Comparison of ENCODE assay signal across 9 cellular contexts in the genomic region with DNA sequence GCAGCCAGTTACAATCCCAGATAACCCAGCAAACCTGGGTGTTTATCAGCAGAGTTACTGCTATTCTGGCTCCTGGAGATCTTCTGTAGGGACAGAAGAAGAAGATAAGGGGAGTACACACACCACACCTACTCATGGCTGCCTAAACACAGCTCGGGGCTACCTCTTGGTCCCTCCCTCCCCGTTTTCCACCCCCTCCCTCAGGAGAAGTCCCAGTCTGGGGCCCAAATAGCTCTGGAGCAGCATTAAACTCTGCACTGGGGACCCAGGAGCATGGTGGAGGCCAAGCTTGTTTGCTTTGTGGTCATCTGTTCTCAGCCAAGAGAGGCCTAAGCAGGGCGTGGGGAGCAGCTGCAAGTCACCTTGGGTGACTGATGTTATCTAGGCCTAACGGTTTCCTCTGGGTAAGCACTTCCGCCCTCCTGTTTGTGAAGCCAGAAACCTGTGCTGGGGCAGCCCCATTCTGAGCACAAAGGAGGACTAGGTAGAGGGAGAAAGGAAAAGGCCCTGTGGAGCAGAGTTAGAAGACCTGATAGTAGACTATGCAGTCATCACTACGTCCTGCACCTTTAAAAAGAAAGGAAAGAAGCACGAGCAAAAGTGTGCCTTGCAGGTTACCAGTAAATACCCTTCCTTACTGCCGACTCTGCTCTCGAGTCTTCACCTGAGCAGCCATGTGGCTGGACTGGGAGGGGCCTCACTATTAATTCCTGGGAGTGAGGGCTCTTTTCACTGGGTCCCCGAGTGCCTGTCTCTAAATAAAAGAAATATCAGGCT. TPM values are rescaled to one million over a fixed set of nuclear protein-coding genes. Genes with fewer than 3 reads are reported as not detected.
DNase-seq lines count a peak whose midpoint lies in the region; ATAC-seq and TF ChIP-seq lines count a peak whose summit lies in the region.
"Had no signal": no experiment of that assay in that cellular context is flagged by ENCODE, and none has a peak within 500 bp of the region (broad histone marks: within the 10 kb centered on the region; RNA-seq: fewer than 3 reads in every experiment).

No MANE protein-coding gene starts in this region.

- H3K27me3 Mint-ChIP-seq in naive B cell (no peaks in the 10 kb centered on the region), endothelial cell (ENCODE audit: unreplicated experiment) (peaks cover 7% of the 10 kb centered on the region)

- H3K36me3 ChIP-seq in Peyer's patch, result no peaks in the 10 kb centered on the region

- no peaks in the 10 kb centered on the region for H3K9me3 ChIP-seq in Peyer's patch

- no peaks in the 10 kb centered on the region for H3K27me3 ChIP-seq in Peyer's patch

- peaks cover 0 to 23% (median 14%) of the 10 kb centered on the region in 4 donors for H3K4me1 ChIP-seq in Peyer's patch

- TF ChIP-seq CTCF in Peyer's patch (IDR thresholded peaks at IDR 0.05), result no peak
- TF ChIP-seq CTCF in endothelial cell (IDR thresholded peaks at IDR 0.05; ENCODE audit: unreplicated experiment), result no peak

- H3K36me3 Mint-ChIP-seq in naive B cell (peaks cover 9 to 15% of the 10 kb centered on the region in 2 donors), endothelial cell (ENCODE audit: low read depth, unreplicated experiment) (peaks cover 11% of the 10 kb centered on the region)

- peak overlapping the region; percentile 94 to 99 (median 98) for H3K27ac ChIP-seq in Peyer's patch
- H3K27ac ChIP-seq: 22Rv1 had no signal

- TF ChIP-seq POLR2A in Peyer's patch (IDR thresholded peaks at IDR 0.05), result no peak

- H3K4me3 Mint-ChIP-seq in naive B cell (peak overlapping the region; percentile 89 to 98 (median 97)), endothelial cell (ENCODE audit: unreplicated experiment) (no peak overlapping the region)

- DNase-seq in DMS53 (lab: John Stamatoyannopoulos, UW) (peak; percentile 34), DMS53 treated with DMSO at 0.1 percent for 48 hours (lab: John Stamatoyannopoulos, UW; ENCODE audit: unreplicated experiment) (no peak), Peyer's patch (peak in 2 of 3 donors; percentile 88 to 93), naive B cell (peak; percentile 69), endothelial cell (ENCODE audit: low spot score) (no peak), pons (ENCODE audit: low spot score) (no peak)
- peak; percentile 63 for DNase-seq in activated T-helper 9 cell treated with anti-CD3 and anti-CD28 coated beads, Interleukin-2, amount 50 U/mL, for 16 hours (ENCODE audit: low read depth)

- ATAC-seq in HG03039 (IDR thresholded peaks at IDR 0.05; ENCODE audit: unreplicated experiment), result peak; percentile 56
- ATAC-seq in naive B cell (ENCODE audit: low read depth in 2 of 2), result peak; percentile 57 to 63

- H3K4me3 ChIP-seq in Peyer's patch, result peak overlapping the region in 1 of 4 donors; percentile 85

- peak overlapping the region; percentile 93 to 100 (median 98) for H3K27ac Mint-ChIP-seq in naive B cell
- no peak overlapping the region for H3K27ac Mint-ChIP-seq in endothelial cell (ENCODE audit: unreplicated experiment)

- H3K9me3 Mint-ChIP-seq in naive B cell (peaks cover 0 to 4% (median 0%) of the 10 kb centered on the region in 7 donors), endothelial cell (ENCODE audit: unreplicated experiment) (no peaks in the 10 kb centered on the region)

- peaks cover 67 to 82% (median 78%) of the 10 kb centered on the region in 3 donors for H3K4me1 Mint-ChIP-seq in naive B cell
- peaks cover 50% of the 10 kb centered on the region for H3K4me1 Mint-ChIP-seq in endothelial cell (ENCODE audit: unreplicated experiment)

RNA-seq across cellular contexts. Expression of gene RCSD1, which starts 2.0 kb away (rescaled TPM):
- total RNA-seq in Peyer's patch (10 to 100 TPM in 3 of 4 donors, 1 to 10 TPM in 1; 6.7 to 95.7 (median 11.5) TPM), endothelial cell (ENCODE audit: unreplicated experiment) (39.5 TPM)
- 100 to 1,000 TPM; 273 to 418 (median 333) TPM for polyA plus RNA-seq in naive B cell (ENCODE audit: low read depth in 6 of 6)

Comparison
In these comparisons a context has a peak if more than half of its experiments do, and no peak if none do; other contexts are left out.
1. DNase-seq: peak in DMS53 (single experiment), Peyer's patch (2 of 3), activated T-helper 9 cell treated with anti-CD3 and anti-CD28 coated beads, Interleukin-2, amount 50 U/mL, for 16 hours (single experiment) and naive B cell (single experiment); none in DMS53 treated with DMSO at 0.1 percent for 48 hours (single experiment), endothelial cell (single experiment) and pons (single experiment).